In the genomic region with DNA sequence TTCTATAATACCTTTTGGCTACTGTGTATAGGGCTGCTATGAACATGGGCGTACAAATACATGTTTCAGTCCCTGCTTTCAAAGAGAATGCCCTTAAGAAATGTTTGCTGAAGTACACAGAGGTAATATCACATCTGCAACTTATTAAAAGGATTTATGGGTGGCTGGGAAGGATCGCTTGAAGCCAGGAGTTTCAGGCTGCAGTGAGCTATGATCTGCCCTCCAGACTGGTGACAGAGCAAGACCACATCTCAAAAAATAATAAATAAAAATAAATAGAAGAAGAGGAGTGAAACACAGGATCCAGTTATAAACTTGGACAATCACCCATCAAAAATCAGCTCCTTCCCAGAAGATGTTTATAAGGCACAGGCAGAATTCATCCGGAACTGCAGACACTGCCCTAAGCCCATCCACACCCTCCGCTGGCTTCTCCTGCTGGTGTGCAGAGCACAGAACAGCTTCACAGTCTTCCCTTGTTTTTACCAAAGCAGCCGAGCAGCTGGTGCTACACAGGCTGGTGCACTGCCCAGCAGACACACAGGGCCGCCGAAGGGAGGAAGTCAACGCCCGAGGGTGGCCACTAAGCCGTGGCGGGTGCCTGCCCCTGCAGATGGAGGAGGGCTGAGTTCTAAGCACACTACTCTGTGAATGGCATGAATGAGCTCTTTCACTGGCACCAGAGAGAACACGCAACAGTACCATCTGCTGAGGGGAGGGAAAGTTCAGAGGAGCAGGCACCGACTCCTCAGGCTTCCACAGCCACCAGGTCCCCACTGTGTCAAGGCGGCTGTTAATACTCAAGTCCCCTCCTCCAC, we compare ENCODE assay signal across 9 cellular contexts. TPM values are rescaled to one million over a fixed set of nuclear protein-coding genes. Genes with fewer than 3 reads are reported as not detected.
DNase-seq lines count a peak whose midpoint lies in the region; ATAC-seq and TF ChIP-seq lines count a peak whose summit lies in the region.
"Had no signal": no experiment of that assay in that cellular context is flagged by ENCODE, and none has a peak within 500 bp of the region (broad histone marks: within the 10 kb centered on the region; RNA-seq: fewer than 3 reads in every experiment).

No MANE protein-coding gene starts in this region.

- no peaks in the 10 kb centered on the region for H3K27me3 Mint-ChIP-seq in chondrocyte (ENCODE audit: low read depth)

- no peaks in the 10 kb centered on the region for H3K9me3 Mint-ChIP-seq in chondrocyte (ENCODE audit: low read depth)

- DNase-seq in DMS53 (lab: John Stamatoyannopoulos, UW) = peak; percentile 56
- no peak for DNase-seq in DMS53 treated with DMSO at 0.1 percent for 48 hours (lab: John Stamatoyannopoulos, UW; ENCODE audit: unreplicated experiment)
- peak; percentile 34 for DNase-seq in NCI-H82 treated with DMSO at 0.1 percent for 48 hours (lab: John Stamatoyannopoulos, UW; ENCODE audit: unreplicated experiment)
- no peak for DNase-seq in chondrocyte (ENCODE audit: low spot score)
- peak; percentile 86 for DNase-seq in myocyte (ENCODE audit: low read depth)
- no peak for DNase-seq in effector CD8-positive, alpha-beta T cell (lab: John Stamatoyannopoulos, UW)

- peak overlapping the region; percentile 93 for H3K27ac Mint-ChIP-seq in chondrocyte (ENCODE audit: unreplicated experiment)

- H3K4me1 Mint-ChIP-seq in chondrocyte (ENCODE audit: low read depth) = peaks cover 92% of the 10 kb centered on the region

- peak; percentile 51 for TF ChIP-seq CTCF in chondrocyte (IDR thresholded peaks at IDR 0.05)

- no peaks in the 10 kb centered on the region for H3K36me3 Mint-ChIP-seq in chondrocyte (ENCODE audit: low read depth)

- peak overlapping the region; percentile 40 for H3K4me3 Mint-ChIP-seq in chondrocyte (ENCODE audit: unreplicated experiment)

- ATAC-seq in HG03460 (IDR thresholded peaks at IDR 0.05; ENCODE audit: unreplicated experiment) (no peak), HG02623 (IDR thresholded peaks at IDR 0.05; ENCODE audit: unreplicated experiment) (no peak)
- ATAC-seq: A549 had no signal

RNA-seq across cellular contexts. Expression of a gene that starts 44.0 kb away (rescaled TPM):
- 83.8 to 108 TPM (median 104 TPM) in 3 replicates for total RNA-seq in chondrocyte
- 18.9 and 20.7 TPM in 2 replicates for total RNA-seq in myocyte
- polyA plus RNA-seq in myocyte (2012) = 49.5 TPM

RNA-seq across cellular contexts. Expression of a gene that starts 56.1 kb away (rescaled TPM):
- 0.15 to 0.38 TPM in 2 of 3 replicates, not detected in the other for total RNA-seq in chondrocyte
- total RNA-seq in myocyte = 0.16 TPM in 1 of 2 replicates, not detected in the other
- 0.14 TPM for polyA plus RNA-seq in myocyte (2012)

Comparison
In these comparisons a context has a peak if more than half of its experiments do, and no peak if none do; other contexts are left out.
1. DNase-seq: peak in DMS53 (single experiment), NCI-H82 treated with DMSO at 0.1 percent for 48 hours (single experiment) and myocyte (single experiment); none in DMS53 treated with DMSO at 0.1 percent for 48 hours (single experiment), chondrocyte (single experiment) and effector CD8-positive, alpha-beta T cell (single experiment).